In genomic region chr7:81934596-81935301, GRCh38 we compare ENCODE assay signal across 27 cellular contexts.
"Had no signal": no experiment of that assay in that cellular context is flagged by ENCODE, and none has a peak within 500 bp of the region (broad histone marks: within the 10 kb centered on the region; RNA-seq: fewer than 3 reads in every experiment).

No MANE protein-coding gene starts in this region.

- H3K36me3 ChIP-seq: ascending aorta, breast epithelium, cardiac muscle cell, WERI-Rb-1 had no signal

- H3K4me3 ChIP-seq: ascending aorta, breast epithelium, cardiac muscle cell, coronary artery, dorsolateral prefrontal cortex had no signal

- ATAC-seq: activated CD4-positive, CD25-positive, alpha-beta regulatory T cell treated with anti-CD3 and anti-CD28 coated beads, Interleukin-2, amount 50 U/mL, for 24 hours; activated CD8-positive, alpha-beta T cell treated with anti-CD3 and anti-CD28 coated beads for 36 hours; activated T-cell treated with anti-CD3 and anti-CD28 coated beads, Interleukin-2, amount 50 U/mL, for 4 hours; activated T-helper 17 cell treated with anti-CD3 and anti-CD28 coated beads, Interleukin-2, amount 50 U/mL, for 72 hours; esophagus mucosa; T-helper 17 cell had no signal

- DNase-seq: activated B cell treated with CpG ODN at 0.5 μM for 24 hours; activated CD4-positive, alpha-beta T cell treated with anti-CD3 and anti-CD28 coated beads for 48 hours; activated CD4-positive, alpha-beta T cell treated with anti-CD3 and anti-CD28 coated beads, Interleukin-2, amount 50 U/mL, for 1 hour; activated CD4-positive, alpha-beta T cell treated with anti-CD3 and anti-CD28 coated beads, Interleukin-2, amount 50 U/mL, for 48 hours; activated CD8-positive, alpha-beta memory T cell treated with anti-CD3 and anti-CD28 coated beads for 24 hours; activated CD8-positive, alpha-beta T cell treated with anti-CD3 and anti-CD28 coated beads for 36 hours; activated effector memory CD4-positive, alpha-beta T cell treated with Interleukin-2 at 50 U/mL for 16 hours; activated gamma-delta T cell treated with Interleukin-2 at 50 U/mL for 16 hours; activated naive CD4-positive, alpha-beta T cell treated with anti-CD3 and anti-CD28 coated beads, Interleukin-2, amount 50 U/mL, for 16 hours; activated naive CD4-positive, alpha-beta T cell treated with Interleukin-2 at 50 U/mL for 16 hours; activated T-cell treated with anti-CD3 and anti-CD28 coated beads, Interleukin-2, amount 50 U/mL, for 4 hours; dorsolateral prefrontal cortex; effector memory CD4-positive, alpha-beta T cell; endodermal cell; foreskin fibroblast; glutamatergic neuron; T-helper 1 cell; T-helper 17 cell; T1000; WERI-Rb-1 had no signal

- H3K27me3 ChIP-seq: ascending aorta, breast epithelium, cardiac muscle cell, dorsolateral prefrontal cortex had no signal

- H3K27ac ChIP-seq: ascending aorta, breast epithelium, cardiac muscle cell, coronary artery, dorsolateral prefrontal cortex, WERI-Rb-1 had no signal

- H3K9me3 ChIP-seq: ascending aorta, breast epithelium had no signal

- H3K4me1 ChIP-seq: ascending aorta, breast epithelium had no signal
